In the genomic region with DNA sequence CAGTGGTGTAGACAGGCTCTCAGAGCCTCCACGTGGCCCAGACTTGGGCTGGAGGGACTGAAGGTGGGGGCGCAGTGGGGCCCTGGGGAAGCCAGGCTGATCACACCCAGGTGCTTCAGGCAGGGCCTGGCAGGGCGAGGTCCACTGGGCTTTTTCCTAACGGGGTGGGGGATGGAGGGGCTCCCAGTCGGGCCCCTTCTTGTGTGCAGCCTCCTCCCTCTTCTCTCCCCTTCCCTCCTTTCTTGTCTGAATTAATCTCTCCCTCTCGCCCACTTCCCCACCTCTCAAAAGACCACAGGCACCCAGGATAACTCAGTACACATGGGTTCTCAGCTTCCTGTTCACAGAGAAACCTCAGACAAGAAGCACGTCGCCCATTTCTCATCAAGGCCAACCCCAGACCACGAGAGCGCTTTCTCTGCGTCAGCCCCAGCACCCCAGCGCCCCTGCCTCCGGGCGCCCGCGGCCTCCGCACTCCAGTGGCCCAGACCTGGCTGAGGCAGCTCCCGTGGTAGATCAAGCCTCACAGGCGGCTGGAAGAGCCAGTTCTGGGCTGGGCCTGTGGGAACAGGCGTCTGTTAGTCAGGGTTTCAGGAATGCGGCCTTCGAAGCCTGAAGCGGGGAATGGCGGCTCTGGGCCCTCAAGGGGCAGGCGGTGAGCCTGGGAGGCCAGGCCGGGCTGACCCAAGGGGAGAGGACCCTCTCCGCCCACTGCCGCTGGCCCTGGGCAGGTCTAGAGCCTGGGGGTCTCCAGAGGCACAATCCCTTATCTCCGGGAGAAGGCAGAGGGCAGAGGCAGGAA, we compare ENCODE assay signal across 8 cellular contexts.
DNase-seq lines count a peak whose midpoint lies in the region; ATAC-seq lines count a peak whose summit lies in the region.

No MANE protein-coding gene starts in this region.

- no peaks in the 10 kb centered on the region for H3K36me3 Mint-ChIP-seq in stimulated activated memory B cell treated with anti-CD40 and anti-IgM and Interleukin-4, amounts not matched to agents 10 μg/mL and 1 μg/mL and 100 μg/mL, for 72 hours

- no peaks in the 10 kb centered on the region for H3K27me3 Mint-ChIP-seq in stimulated activated memory B cell treated with anti-CD40 and anti-IgM and Interleukin-4, amounts not matched to agents 10 μg/mL and 1 μg/mL and 100 μg/mL, for 72 hours

- peak overlapping the region; percentile 79 for H3K9ac ChIP-seq in mucosa of stomach (ENCODE audit: low read length)

- H3K9me3 ChIP-seq in mucosa of stomach (ENCODE audit: control insufficient read depth, low read length): no peaks in the 10 kb centered on the region

- H3K4me1 ChIP-seq in mucosa of stomach (ENCODE audit: control insufficient read depth, insufficient read depth, low read length): peaks cover 53% of the 10 kb centered on the region

- H3K27ac Mint-ChIP-seq in stimulated activated memory B cell treated with anti-CD40 and anti-IgM and Interleukin-4, amounts not matched to agents 10 μg/mL and 1 μg/mL and 100 μg/mL, for 72 hours: peak overlapping the region; percentile 90

- peak overlapping the region; percentile 30 for H3K4me3 Mint-ChIP-seq in stimulated activated memory B cell treated with anti-CD40 and anti-IgM and Interleukin-4, amounts not matched to agents 10 μg/mL and 1 μg/mL and 100 μg/mL, for 72 hours

- peaks cover 53% of the 10 kb centered on the region for H3K4me1 Mint-ChIP-seq in stimulated activated memory B cell treated with anti-CD40 and anti-IgM and Interleukin-4, amounts not matched to agents 10 μg/mL and 1 μg/mL and 100 μg/mL, for 72 hours

- no peaks in the 10 kb centered on the region for H3K9me3 Mint-ChIP-seq in stimulated activated memory B cell treated with anti-CD40 and anti-IgM and Interleukin-4, amounts not matched to agents 10 μg/mL and 1 μg/mL and 100 μg/mL, for 72 hours

- peak overlapping the region; percentile 17 for H3K4me3 ChIP-seq in mucosa of stomach (ENCODE audit: low read length)

- ATAC-seq in stimulated activated memory B cell treated with anti-CD40 and anti-IgM and Interleukin-4, amounts not matched to agents 10 μg/mL and 1 μg/mL and 100 μg/mL, for 72 hours: peak; percentile 49
- no peak for ATAC-seq in GM19467 (IDR thresholded peaks at IDR 0.05; ENCODE audit: unreplicated experiment)

- H3K27me3 ChIP-seq in mucosa of stomach (ENCODE audit: control insufficient read depth, insufficient read depth, low read length): no peaks in the 10 kb centered on the region

- DNase-seq in HK-2 (ENCODE audit: unreplicated experiment) (peak; percentile 88), T-helper 22 cell (ENCODE audit: low read depth) (peak; percentile 81), astrocyte of the hippocampus (ENCODE audit: low read depth, low spot score) (peak; percentile 90), NCI-H446 (lab: John Stamatoyannopoulos, UW) (no peak), DMS153 (lab: John Stamatoyannopoulos, UW) (no peak)

- no peaks in the 10 kb centered on the region for H3K36me3 ChIP-seq in mucosa of stomach (ENCODE audit: control insufficient read depth, insufficient read depth, low read length)

Comparison
In these comparisons a context has a peak if more than half of its experiments do, and no peak if none do; other contexts are left out.
1. DNase-seq: peak in HK-2 (single experiment), T-helper 22 cell (single experiment) and astrocyte of the hippocampus (single experiment); none in NCI-H446 (0 of 2) and DMS153 (single experiment).